Comparison of ENCODE assay signal across 1 cellular context in genomic region chr11:1916986-1917522, GRCh38.
TF ChIP-seq lines count a peak whose summit lies in the region.

No MANE protein-coding gene starts in this region.

TF ChIP-seq in GM12878, 131 proteins besides CTCF, POLR2A, EP300 and RAD21:
- no peak for TF ChIP-seq FOXK2 (IDR thresholded peaks at IDR 0.05)
- TF ChIP-seq ATF7 (IDR thresholded peaks at IDR 0.05; ENCODE audit: low read depth) = no peak
- no peak for TF ChIP-seq ASH2L (IDR thresholded peaks at IDR 0.05; ENCODE audit: borderline replicate concordance, low read depth)
- TF ChIP-seq SREBF1 (IDR thresholded peaks at IDR 0.05; ENCODE audit: low read length) = no peak
- no peak for TF ChIP-seq SREBF2 (IDR thresholded peaks at IDR 0.05; ENCODE audit: low read length)
- TF ChIP-seq RAD51 (IDR thresholded peaks at IDR 0.05) = no peak
- no peak for TF ChIP-seq ZBED1 (IDR thresholded peaks at IDR 0.05; ENCODE audit: borderline replicate concordance)
- peak; percentile 41; the same call in 1 of the 2 replicates for TF ChIP-seq POLR2AphosphoS2 (IDR thresholded peaks at IDR 0.05; ENCODE audit: low read depth, low read length)
- peak; percentile 21 for TF ChIP-seq BCL3 (IDR thresholded peaks at IDR 0.05; ENCODE audit: borderline replicate concordance, insufficient read depth, low read depth, low read length, poor library complexity, severe bottlenecking)
- no peak for TF ChIP-seq ELK1 (IDR thresholded peaks at IDR 0.05; ENCODE audit: low read depth, low read length)
- no peak for TF ChIP-seq RELB (IDR thresholded peaks at IDR 0.05; ENCODE audit: low read depth)
- no peak for TF ChIP-seq YY1 (IDR thresholded peaks at IDR 0.05; ENCODE audit: low read depth, low read length)
- TF ChIP-seq ZBTB33 (IDR thresholded peaks at IDR 0.05) = no peak
- no peak for TF ChIP-seq SRF (IDR thresholded peaks at IDR 0.05; ENCODE audit: low read depth in 2 of 2, low read length in 2 of 2)
- no peak for TF ChIP-seq STAT1 (conservative IDR thresholded peaks at IDR 0.05)
- TF ChIP-seq CHD2 (IDR thresholded peaks at IDR 0.05; ENCODE audit: borderline replicate concordance, low read depth, low read length) = no peak
- TF ChIP-seq NFIC (IDR thresholded peaks at IDR 0.05; ENCODE audit: low read depth, low read length) = no peak
- no peak for TF ChIP-seq LARP7 (IDR thresholded peaks at IDR 0.05)
- 0 out of 2 replicates have a peak, but pooled peaks have one; percentile 73 for TF ChIP-seq TARDBP (IDR thresholded peaks at IDR 0.05; ENCODE audit: borderline replicate concordance)
- TF ChIP-seq ATF3 (IDR thresholded peaks at IDR 0.05; ENCODE audit: borderline replicate concordance, extremely low read depth, low read depth, low read length) = no peak
- TF ChIP-seq SIX5 (IDR thresholded peaks at IDR 0.05; ENCODE audit: low read depth, low read length, severe bottlenecking) = no peak
